ENCODE assay signal across 15 cellular contexts in the genomic region with DNA sequence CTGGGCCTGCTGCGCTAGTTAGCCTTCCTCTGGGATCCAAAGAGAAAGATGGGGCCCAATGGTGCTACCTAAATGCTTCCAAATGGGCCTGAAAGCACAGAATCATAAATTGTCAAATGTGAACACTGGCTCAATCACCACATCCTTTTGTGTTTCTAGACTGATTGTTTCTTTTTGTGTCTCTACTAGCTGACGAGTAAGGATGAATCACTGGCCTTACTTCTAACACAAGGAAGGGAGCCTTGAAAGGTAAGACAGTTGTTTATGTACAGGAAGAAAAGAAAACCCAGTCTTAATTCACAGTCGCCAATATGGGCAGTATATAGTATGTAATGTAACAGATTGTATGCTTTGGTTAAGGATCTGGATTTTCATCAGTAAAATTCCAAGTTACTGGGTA.
"Had no signal": no experiment of that assay in that cellular context is flagged by ENCODE, and none has a peak within 500 bp of the region (broad histone marks: within the 10 kb centered on the region; RNA-seq: fewer than 3 reads in every experiment).

No MANE protein-coding gene starts in this region.

- H2AFZ ChIP-seq: neural progenitor cell had no signal

- H3K36me3 ChIP-seq: neural progenitor cell, tibial artery had no signal

- H3K4me3 Mint-ChIP-seq: activated naive CD8-positive, alpha-beta T cell; brain; central memory CD8-positive, alpha-beta T cell; immature natural killer cell; neural progenitor cell; stimulated activated naive B cell treated with anti-CD40 and anti-IgM and Interleukin-4, amounts not matched to agents 10 μg/mL and 1 μg/mL and 100 μg/mL, for 72 hours had no signal

- H3K4me1 ChIP-seq: neural progenitor cell had no signal

- H3K9me3 ChIP-seq: tibial artery had no signal

- H3K36me3 Mint-ChIP-seq: brain, neural progenitor cell had no signal

- H3K4me2 ChIP-seq: neural progenitor cell had no signal

- DNase-seq: activated CD4-positive, CD25-positive, alpha-beta regulatory T cell treated with anti-CD3 and anti-CD28 coated beads, Interleukin-2, amount 50 U/mL, for 72 hours; activated effector memory CD4-positive, alpha-beta T cell treated with anti-CD3 and anti-CD28 coated beads, Interleukin-2, amount 50 U/mL, for 16 hours; head of caudate nucleus; immature natural killer cell; left colon; naive B cell; retina; stimulated activated naive B cell treated with anti-CD40 and anti-IgM and Interleukin-4, amounts not matched to agents 10 μg/mL and 1 μg/mL and 100 μg/mL, for 72 hours; tibial artery had no signal

- H3K4me1 Mint-ChIP-seq: brain, neural progenitor cell had no signal

- H3K4me3 ChIP-seq: coronary artery, lung, neural progenitor cell, tibial artery had no signal

- H3K27ac ChIP-seq: coronary artery, neural progenitor cell, tibial artery had no signal

- H3K27ac Mint-ChIP-seq: activated naive CD8-positive, alpha-beta T cell; brain; neural progenitor cell; stimulated activated naive B cell treated with anti-CD40 and anti-IgM and Interleukin-4, amounts not matched to agents 10 μg/mL and 1 μg/mL and 100 μg/mL, for 72 hours had no signal

- ATAC-seq: left colon; stimulated activated naive B cell treated with anti-CD40 and anti-IgM and Interleukin-4, amounts not matched to agents 10 μg/mL and 1 μg/mL and 100 μg/mL, for 72 hours had no signal

- H3K27me3 ChIP-seq: neural progenitor cell, tibial artery had no signal

- H3K9ac ChIP-seq: neural progenitor cell had no signal

- H3K27me3 Mint-ChIP-seq: activated naive CD8-positive, alpha-beta T cell; central memory CD8-positive, alpha-beta T cell; naive B cell; stimulated activated naive B cell treated with anti-CD40 and anti-IgM and Interleukin-4, amounts not matched to agents 10 μg/mL and 1 μg/mL and 100 μg/mL, for 72 hours had no signal
